1 cellular context compared by ENCODE assay signal in genomic region chr2:148020036-148020357, GRCh38.
TF ChIP-seq lines count a peak whose summit lies in the region.

No MANE protein-coding gene starts in this region.

TF ChIP-seq in WTC11, 78 proteins besides CTCF, POLR2A, EP300 and RAD21 (continued from another document):
- TF ChIP-seq ZNF512 (CRISPR knock-in tag; IDR thresholded peaks at IDR 0.05; ENCODE audit: borderline replicate concordance) (no peak), JAZF1 (CRISPR knock-in tag; IDR thresholded peaks at IDR 0.05) (no peak), ELF4 (CRISPR knock-in tag; IDR thresholded peaks at IDR 0.05; ENCODE audit: low read depth) (no peak)
TF ChIP-seq in WTC11: peak in this region for 0.
